In genomic region chr2:150341982-150342680, GRCh38 we compare ENCODE assay signal across 1 cellular context.
TF ChIP-seq lines count a peak whose summit lies in the region.

No MANE protein-coding gene starts in this region.

TF ChIP-seq in IMR-90, 13 proteins besides CTCF, POLR2A, EP300 and RAD21 (continued from another document):
- TF ChIP-seq CEBPB (IDR thresholded peaks at IDR 0.05; ENCODE audit: low read depth, low read length) (no peak), RFX5 (IDR thresholded peaks at IDR 0.05; ENCODE audit: low read depth, low read length) (no peak)
